Comparison of ENCODE assay signal across 1 cellular context in genomic region chr22:29871684-29872083, GRCh38.
TF ChIP-seq lines count a peak whose summit lies in the region.

No MANE protein-coding gene starts in this region.

TF ChIP-seq in H1, 55 proteins besides CTCF, POLR2A, EP300 and RAD21:
- TF ChIP-seq BACH1 (IDR thresholded peaks at IDR 0.05; ENCODE audit: low read length) (no peak), SIRT6 (IDR thresholded peaks at IDR 0.05; ENCODE audit: low read length) (no peak), HDAC2 (IDR thresholded peaks at IDR 0.05; ENCODE audit: borderline replicate concordance in 1 of 2, low read depth in 2 of 2, low read length in 2 of 2) (no peak), TAF7 (optimal IDR thresholded peaks at IDR 0.05; ENCODE audit: borderline replicate concordance, low read depth, low read length) (peak; percentile 49), SP4 (IDR thresholded peaks at IDR 0.05; ENCODE audit: low read length) (no peak), EGR1 (IDR thresholded peaks at IDR 0.05; ENCODE audit: borderline replicate concordance, low read depth, low read length) (no peak), KDM4A (IDR thresholded peaks at IDR 0.05; ENCODE audit: low read depth, low read length, severe bottlenecking) (no peak)
- TF ChIP-seq, protein P1, sequence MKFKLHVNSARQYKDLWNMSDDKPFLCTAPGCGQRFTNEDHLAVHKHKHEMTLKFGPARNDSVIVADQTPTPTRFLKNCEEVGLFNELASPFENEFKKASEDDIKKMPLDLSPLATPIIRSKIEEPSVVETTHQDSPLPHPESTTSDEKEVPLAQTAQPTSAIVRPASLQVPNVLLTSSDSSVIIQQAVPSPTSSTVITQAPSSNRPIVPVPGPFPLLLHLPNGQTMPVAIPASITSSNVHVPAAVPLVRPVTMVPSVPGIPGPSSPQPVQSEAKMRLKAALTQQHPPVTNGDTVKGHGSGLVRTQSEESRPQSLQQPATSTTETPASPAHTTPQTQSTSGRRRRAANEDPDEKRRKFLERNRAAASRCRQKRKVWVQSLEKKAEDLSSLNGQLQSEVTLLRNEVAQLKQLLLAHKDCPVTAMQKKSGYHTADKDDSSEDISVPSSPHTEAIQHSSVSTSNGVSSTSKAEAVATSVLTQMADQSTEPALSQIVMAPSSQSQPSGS (IDR thresholded peaks at IDR 0.05; ENCODE audit: low read length): no peak
TF ChIP-seq in H1: peak in this region for 1.
